In genomic region chr6:135088818-135089809, GRCh38 we compare ENCODE assay signal across 8 cellular contexts. TPM values are rescaled to one million over a fixed set of nuclear protein-coding genes. Genes with fewer than 3 reads are reported as not detected.
DNase-seq lines count a peak whose midpoint lies in the region; ATAC-seq and TF ChIP-seq lines count a peak whose summit lies in the region.

No MANE protein-coding gene starts in this region.

- H3F3A ChIP-seq in Loucy (ENCODE audit: low read depth), result peaks cover 6% of the 10 kb centered on the region; the same call in 1 of the 2 replicates

- POLR2A ChIA-PET in activated CD4-positive, alpha-beta memory T cell treated with anti-CD3 and anti-CD28 coated beads for 36 hours (lab: Charles Lee), result interaction anchor here (0.6 to 4.0 kb wide), 8 partner anchors 25 to 1621 kb away, joined by 3 to 25 read pairs (median 6); partner anchors contain the start of genes HBS1L and MYB

- no peaks in the 10 kb centered on the region for H4K20me1 ChIP-seq in Loucy (ENCODE audit: insufficient read depth, low read length, poor library complexity, severe bottlenecking)

- intact Hi-C loops in activated CD4-positive, alpha-beta memory T cell treated with anti-CD3 and anti-CD28 coated beads for 36 hours (cut with micrococcal nuclease), result loop anchor here (1.0 to 5.0 kb wide), 5 partner anchors 35 to 652 kb away; partner anchors contain the start of gene HBS1L
- intact Hi-C loops in posterior vena cava (cut with DNase I), result no loop called here

- H3K9me3 Mint-ChIP-seq in activated CD4-positive, alpha-beta memory T cell treated with anti-CD3 and anti-CD28 coated beads for 36 hours, result peaks cover 3% of the 10 kb centered on the region

- no peak overlapping the region; the same call in 1 of the 2 replicates for H2AFZ ChIP-seq in Loucy (ENCODE audit: low read length)

- no peak overlapping the region for H3K4me3 ChIP-seq in Loucy (ENCODE audit: low read length, poor library complexity, severe bottlenecking)

- TF ChIP-seq CTCF in GM12874 (IDR thresholded peaks at IDR 0.05; ENCODE audit: insufficient read depth, low read depth, low read length) (peak; percentile 34; the same call in 1 of the 2 replicates), Loucy (conservative IDR thresholded peaks at IDR 0.05; ENCODE audit: low read length) (peak; percentile 76)

- no peaks in the 10 kb centered on the region for H3K36me3 Mint-ChIP-seq in activated CD4-positive, alpha-beta memory T cell treated with anti-CD3 and anti-CD28 coated beads for 36 hours

- CTCF ChIA-PET in activated CD4-positive, alpha-beta memory T cell treated with anti-CD3 and anti-CD28 coated beads for 36 hours (lab: Charles Lee), result interaction anchor here (1.1 to 2.6 kb wide), 8 partner anchors 19 to 95 kb away, joined by 3 to 12 read pairs (median 4); partner anchors contain the start of genes HBS1L and MYB

- peak; percentile 9 for DNase-seq in AG08396 (ENCODE audit: low spot score)
- peak; percentile 56 for DNase-seq in activated CD4-positive, alpha-beta memory T cell treated with anti-CD3 and anti-CD28 coated beads for 36 hours
- DNase-seq in iPS-NIHi11 (ENCODE audit: low spot score), result peak; percentile 28
- no peak for DNase-seq in posterior vena cava (ENCODE audit: low spot score)
- no peak for DNase-seq in COLO668 (lab: John Stamatoyannopoulos, UW; ENCODE audit: unreplicated experiment)

- H3K36me3 ChIP-seq in Loucy (ENCODE audit: insufficient read depth, low read length), result no peaks in the 10 kb centered on the region

- H3K4me1 Mint-ChIP-seq in activated CD4-positive, alpha-beta memory T cell treated with anti-CD3 and anti-CD28 coated beads for 36 hours (ENCODE audit: low read depth), result peaks cover 83% of the 10 kb centered on the region

- peak overlapping the region; percentile 34 for H3K4me3 Mint-ChIP-seq in activated CD4-positive, alpha-beta memory T cell treated with anti-CD3 and anti-CD28 coated beads for 36 hours

- no peaks in the 10 kb centered on the region for H3K27me3 Mint-ChIP-seq in activated CD4-positive, alpha-beta memory T cell treated with anti-CD3 and anti-CD28 coated beads for 36 hours

- no peaks in the 10 kb centered on the region for H3K27me3 ChIP-seq in Loucy (ENCODE audit: insufficient read depth, low read length, poor library complexity, severe bottlenecking)

- H3K9me3 ChIP-seq in Loucy (ENCODE audit: insufficient read depth, low read depth, low read length), result no peaks in the 10 kb centered on the region

- H3K27ac Mint-ChIP-seq in activated CD4-positive, alpha-beta memory T cell treated with anti-CD3 and anti-CD28 coated beads for 36 hours, result peak overlapping the region; percentile 75

- no peaks in the 10 kb centered on the region for H3K79me2 ChIP-seq in Loucy (ENCODE audit: insufficient read depth, low read length)

- H3K4me1 ChIP-seq in Loucy (ENCODE audit: insufficient read depth, low read length, poor library complexity, severe bottlenecking), result peaks cover 60% of the 10 kb centered on the region

- ATAC-seq in HG02610 (IDR thresholded peaks at IDR 0.05; ENCODE audit: unreplicated experiment), result peak; percentile 85

- H3K9me2 ChIP-seq in Loucy (replicated peaks; ENCODE audit: low read depth, low read length), result no peaks in the 10 kb centered on the region

- peak overlapping the region; percentile 75 for H3K4me2 ChIP-seq in Loucy (ENCODE audit: low read depth, low read length, poor library complexity, severe bottlenecking)

- peak overlapping the region; percentile 74 for H3K9ac ChIP-seq in Loucy (ENCODE audit: low read depth, low read length, poor library complexity, severe bottlenecking)

RNA-seq across cellular contexts. Expression of gene HBS1L, which starts 34.5 kb away (rescaled TPM):
- total RNA-seq in activated CD4-positive, alpha-beta memory T cell treated with anti-CD3 and anti-CD28 coated beads for 36 hours, result 100 to 1,000 TPM; 117 to 123 TPM
- 10 to 100 TPM; 62.9 to 66.5 TPM for total RNA-seq in posterior vena cava

Comparison
In these comparisons a context has a peak if more than half of its experiments do, and no peak if none do; other contexts are left out.
1. DNase-seq: peak in AG08396 (single experiment), activated CD4-positive, alpha-beta memory T cell treated with anti-CD3 and anti-CD28 coated beads for 36 hours (single experiment) and iPS-NIHi11 (single experiment); none in posterior vena cava (single experiment) and COLO668 (single experiment).